Comparison of ENCODE assay signal across 21 cellular contexts in genomic region chr9:124786881-124787573, GRCh38. TPM values are rescaled to one million over a fixed set of nuclear protein-coding genes. Genes with fewer than 3 reads are reported as not detected.
DNase-seq lines count a peak whose midpoint lies in the region; ATAC-seq, FAIRE-seq and TF ChIP-seq lines count a peak whose summit lies in the region.
"Had no signal": no experiment of that assay in that cellular context is flagged by ENCODE, and none has a peak within 500 bp of the region (broad histone marks: within the 10 kb centered on the region; RNA-seq: fewer than 3 reads in every experiment).

No MANE protein-coding gene starts in this region.

- H3K27ac ChIP-seq in HEK293 (ENCODE audit: extremely low read depth, low read depth, low read length): no peak overlapping the region
- no peak overlapping the region for H3K27ac ChIP-seq in RWPE2 (ENCODE audit: poor library complexity, severe bottlenecking)
- no peak overlapping the region for H3K27ac ChIP-seq in HepG2 (ENCODE audit: extremely low read length, insufficient read depth, low read length)
- H3K27ac ChIP-seq: colonic mucosa, heart left ventricle, testis, VCaP had no signal

- POLR2A ChIA-PET in HEK293 (lab: Yijun Ruan, JAX) (interaction anchor here (1.0 kb wide), 1 partner anchor 73 kb away, joined by 3 read pairs; no protein-coding TSS in a partner anchor), HepG2 (lab: Yijun Ruan, JAX) (no interaction called here)

- H3K36me3 ChIP-seq in HEK293 (ENCODE audit: control insufficient read depth in 2 of 2, insufficient read depth in 1 of 2, low read length in 2 of 2) (no peaks in the 10 kb centered on the region), RWPE2 (ENCODE audit: low read depth) (no peaks in the 10 kb centered on the region), HepG2 (replicated peaks in 1 of 2; ENCODE audit: control insufficient read depth in 1 of 2, insufficient read depth in 2 of 2, low read length in 2 of 2) (no peaks in the 10 kb centered on the region)
- H3K36me3 ChIP-seq: colonic mucosa had no signal

- no peak for TF ChIP-seq CTCF in HEK293 (tag by site-specific recombination; IDR thresholded peaks at IDR 0.05)
- no peak for TF ChIP-seq CTCF in RWPE2 (IDR thresholded peaks at IDR 0.05; ENCODE audit: poor library complexity, severe bottlenecking)
- TF ChIP-seq CTCF in HepG2 (CRISPR knock-in tag; IDR thresholded peaks at IDR 0.05): no peak

- no peak for FAIRE-seq in HepG2 (lab: Jason Lieb, UNC)
- FAIRE-seq: endothelial cell of umbilical vein had no signal

- H3K9me3 ChIP-seq in HEK293 (ENCODE audit: control insufficient read depth, insufficient read depth, low read depth, low read length) (no peaks in the 10 kb centered on the region), RWPE2 (ENCODE audit: severe bottlenecking) (no peaks in the 10 kb centered on the region), HepG2 (ENCODE audit: low read length) (no peaks in the 10 kb centered on the region)
- H3K9me3 ChIP-seq: colonic mucosa, heart left ventricle, testis had no signal

- no peak for TF ChIP-seq RAD21 in HepG2 (CRISPR knock-in tag; IDR thresholded peaks at IDR 0.05)

- H2AFZ ChIP-seq in HepG2 (ENCODE audit: low read length): no peak overlapping the region

- peak; percentile 53 for DNase-seq in RWPE2 (ENCODE audit: low spot score)
- no peak for DNase-seq in HepG2 (ENCODE audit: low spot score)
- DNase-seq in stimulated activated CD8-positive, alpha-beta memory T cell treated with anti-CD3 and anti-CD28 coated beads, Interleukin-4, amount 100 ng/mL, for 48 hours: peak; percentile 8
- no peak for DNase-seq in NCI-H146 (lab: John Stamatoyannopoulos, UW)
- no peak for DNase-seq in NCI-H187 (lab: John Stamatoyannopoulos, UW)
- DNase-seq: activated CD4-positive, alpha-beta T cell treated with anti-CD3 and anti-CD28 coated beads, Interleukin-2, amount 50 U/mL, for 48 hours; activated T-cell treated with anti-CD3 and anti-CD28 coated beads, Interleukin-2, amount 50 U/mL, for 72 hours; CD4-positive, alpha-beta memory T cell; colonic mucosa; GF-D8; GOT3; NCI-H1092 treated with DMSO at 0.1 percent for 48 hours; testis had no signal

- in situ Hi-C loops in HepG2 (cut with HindIII; ENCODE audit: extremely low pct_ligation_motif_present, low pct_unique_long_range_greater_than_20kb): no loop called here

- H3K4me3 ChIP-seq in HEK293 (ENCODE audit: low read depth, low read length) (no peak overlapping the region), RWPE2 (ENCODE audit: severe bottlenecking) (no peak overlapping the region), HepG2 (replicated peaks in 1 of 3; ENCODE audit: insufficient read depth in 1 of 3, low read depth in 2 of 3, low read length in 3 of 3) (no peak overlapping the region)
- H3K4me3 ChIP-seq: colonic mucosa, heart left ventricle, testis had no signal

- whole genome bisulfite sequencing in HepG2 (ENCODE audit: low lambda C conversion rate): 81% methylated on average over 18 of the region's 20 CpGs

- no peak overlapping the region for H3K9ac ChIP-seq in HepG2 (ENCODE audit: insufficient read depth, low read depth, low read length)

- H3K79me2 ChIP-seq in HepG2 (ENCODE audit: insufficient read depth, low read length): no peaks in the 10 kb centered on the region

- intact Hi-C loops in HepG2 (cut with micrococcal nuclease; ENCODE audit: unreplicated experiment): no loop called here

- CTCF ChIA-PET in HEK293 (lab: Yijun Ruan, JAX): interaction anchor here (0.6 to 7.9 kb wide), 4 partner anchors 12 to 65 kb away, joined by 3 to 60 read pairs (median 19); partner anchors contain the start of genes NR6A1 and WDR38
- CTCF ChIA-PET in HepG2 (lab: Yijun Ruan, JAX; ENCODE audit: low intra/inter-chr PET ratio, low total read pairs): no interaction called here

- TF ChIP-seq POLR2A in HepG2 (IDR thresholded peaks at IDR 0.05; ENCODE audit: insufficient read depth in 1 of 2, low read depth in 2 of 2, low read length in 2 of 2): no peak

- no peak overlapping the region for H3K4me2 ChIP-seq in HepG2 (ENCODE audit: low read depth, low read length)

- H3K4me1 ChIP-seq in HEK293 (ENCODE audit: control insufficient read depth, insufficient read depth, low read length) (no peaks in the 10 kb centered on the region), RWPE2 (ENCODE audit: insufficient read depth, poor library complexity, severe bottlenecking) (peaks cover 6% of the 10 kb centered on the region), HepG2 (ENCODE audit: insufficient read depth, low read length) (peaks cover 9% of the 10 kb centered on the region)
- H3K4me1 ChIP-seq: colonic mucosa, testis had no signal

- ATAC-seq in RWPE2 (ENCODE audit: low read depth) (no peak), HepG2 (no peak), GM21717 (IDR thresholded peaks at IDR 0.05; ENCODE audit: unreplicated experiment) (no peak)
- ATAC-seq: activated T-cell treated with anti-CD3 and anti-CD28 coated beads, Interleukin-2, amount 50 U/mL, for 72 hours; heart left ventricle; Panc1; stimulated activated effector memory CD8-positive, alpha-beta T cell treated with anti-CD3 and anti-CD28 coated beads, Interleukin-12 subunit alpha, Interleukin-12 subunit beta, amount 100 ng/mL, for 72 hours had no signal

- no peaks in the 10 kb centered on the region for H3K27me3 ChIP-seq in RWPE2 (ENCODE audit: insufficient read depth, poor library complexity, severe bottlenecking)
- peaks cover 0 to 7% of the 10 kb centered on the region in 2 experiments; a peak in 1 of 5 replicates for H3K27me3 ChIP-seq in HepG2 (ENCODE audit: control insufficient read depth in 1 of 2, insufficient read depth in 2 of 2, low read length in 2 of 2)
- H3K27me3 ChIP-seq: colonic mucosa, heart left ventricle, testis had no signal

- TF ChIP-seq EP300 in HepG2 (IDR thresholded peaks at IDR 0.05; ENCODE audit: low read depth in 2 of 2, low read length in 2 of 2) (no peak), HepG2 (CRISPR knock-in tag; IDR thresholded peaks at IDR 0.05; ENCODE audit: borderline replicate concordance) (no peak)

- BruUV-seq in HepG2 (replicated peaks; lab: Mats Ljungman, UMichigan): no TSS peak

- H4K20me1 ChIP-seq in HepG2 (ENCODE audit: insufficient read depth, low read length): no peaks in the 10 kb centered on the region

TF ChIP-seq in HEK293, 187 proteins besides CTCF, POLR2A, EP300 and RAD21 (continues in another document):
- peak; percentile 49 for TF ChIP-seq SCRT2 (tag by site-specific recombination; IDR thresholded peaks at IDR 0.05)
- TF ChIP-seq ZNF776 (tag by site-specific recombination; IDR thresholded peaks at IDR 0.05; ENCODE audit: borderline replicate concordance): no peak

TF ChIP-seq in HepG2, 621 proteins besides CTCF, POLR2A, EP300 and RAD21 (continues in another document):
- TF ChIP-seq ZNF768 (CRISPR knock-in tag; IDR thresholded peaks at IDR 0.05) (peak; percentile 14; the same call in 1 of the 2 replicates), ATM (IDR thresholded peaks at IDR 0.05; ENCODE audit: borderline replicate concordance) (no peak)

RNA-seq across cellular contexts. Expression of gene OLFML2A, which starts 10.1 kb away (rescaled TPM):
- 0.02 TPM in 1 of 2 replicates, not detected in the other for total RNA-seq in HepG2 (2016; rRNA removed; fragmentation: Illumina TruSeq; extraction: Trizol)
- total RNA-seq in HepG2 (2016; cell fraction: cytosol; rRNA removed; fragmentation: Illumina TruSeq; extraction: Trizol; ENCODE audit: low read depth): under 0.01 and 0.09 TPM in 2 replicates
- total RNA-seq in HepG2 (2016; cell fraction: insoluble cytoplasmic fraction; rRNA removed; fragmentation: Illumina TruSeq; extraction: Trizol): 0.02 TPM in 1 of 2 replicates, not detected in the other
- total RNA-seq in HepG2 (2016; cell fraction: membrane; rRNA removed; fragmentation: Illumina TruSeq; extraction: Trizol): 0.03 TPM in 2 replicates
- 0.06 and 0.09 TPM in 2 replicates for total RNA-seq in HepG2 (2016; cell fraction: nucleus; rRNA removed; fragmentation: Illumina TruSeq; extraction: Trizol)
- polyA plus RNA-seq in HepG2 (2011; rRNA removed): 0.01 and 0.04 TPM in 2 replicates
- 0.03 and 0.04 TPM in 2 replicates for polyA plus RNA-seq in HepG2 (2011; cell fraction: cytosol; rRNA removed)
- 0.02 and 0.05 TPM in 2 replicates for polyA plus RNA-seq in HepG2 (2011; cell fraction: nucleus; rRNA removed)
- polyA plus RNA-seq in HepG2 (2012): 0.01 TPM in 1 of 2 replicates, not detected in the other
- not detected in 2 replicates for polyA plus RNA-seq in HepG2 (2016; cell fraction: cytosol; fragmentation: Illumina TruSeq; extraction: Trizol; ENCODE audit: low read depth)
- 0.03 TPM in 1 of 2 replicates, not detected in the other for polyA plus RNA-seq in HepG2 (2016; cell fraction: insoluble cytoplasmic fraction; fragmentation: Illumina TruSeq; extraction: Trizol; ENCODE audit: low read depth)
- polyA plus RNA-seq in HepG2 (2016; cell fraction: membrane; fragmentation: Illumina TruSeq; extraction: Trizol; ENCODE audit: low read depth): not detected in 2 replicates
- 0.07 TPM in 1 of 2 replicates, not detected in the other for polyA plus RNA-seq in HepG2 (2016; cell fraction: nucleus; fragmentation: Illumina TruSeq; extraction: Trizol; ENCODE audit: insufficient read depth, low read depth)
- polyA minus RNA-seq in HepG2 (2011; rRNA and poly(A)+ RNA removed; ENCODE audit: low replicate concordance): 0.08 and 2.8 TPM in 2 replicates
- 0.09 and 0.30 TPM in 2 replicates for polyA minus RNA-seq in HepG2 (2011; cell fraction: cytosol; rRNA and poly(A)+ RNA removed)
- polyA minus RNA-seq in HepG2 (2011; cell fraction: nucleus; rRNA and poly(A)+ RNA removed): 0.12 and 0.26 TPM in 2 replicates
- total RNA-seq: activated T-cell treated with anti-CD3 and anti-CD28 coated beads, Interleukin-2, amount 50 U/mL, for 72 hours; CD4-positive, alpha-beta memory T cell; T-helper 2 cell treated with Interferon-gamma antibody and Interleukin-4, amounts not matched to agents 100 ng/mL and 5 ng/mL, for 36 hours had no signal
- polyA plus RNA-seq: CD4-positive, alpha-beta memory T cell had no signal

RNA-seq across cellular contexts. Expression of gene NR6A1, which starts 15.9 kb away (rescaled TPM):
- 31.5 and 50.9 TPM in 2 replicates for total RNA-seq in HepG2 (2016; rRNA removed; fragmentation: Illumina TruSeq; extraction: Trizol)
- total RNA-seq in HepG2 (2016; cell fraction: cytosol; rRNA removed; fragmentation: Illumina TruSeq; extraction: Trizol; ENCODE audit: low read depth): 10.7 and 12.1 TPM in 2 replicates
- total RNA-seq in HepG2 (2016; cell fraction: insoluble cytoplasmic fraction; rRNA removed; fragmentation: Illumina TruSeq; extraction: Trizol): 28.3 and 52.2 TPM in 2 replicates
- 36.7 and 36.8 TPM in 2 replicates for total RNA-seq in HepG2 (2016; cell fraction: membrane; rRNA removed; fragmentation: Illumina TruSeq; extraction: Trizol)
- total RNA-seq in HepG2 (2016; cell fraction: nucleus; rRNA removed; fragmentation: Illumina TruSeq; extraction: Trizol): 24.3 and 28.3 TPM in 2 replicates
- polyA plus RNA-seq in HepG2 (2011; rRNA removed): 19.7 and 28.1 TPM in 2 replicates
- polyA plus RNA-seq in HepG2 (2011; cell fraction: cytosol; rRNA removed): 15.0 and 17.4 TPM in 2 replicates
- polyA plus RNA-seq in HepG2 (2011; cell fraction: nucleus; rRNA removed): 18.1 and 19.3 TPM in 2 replicates
- 12.1 and 12.8 TPM in 2 replicates for polyA plus RNA-seq in HepG2 (2012)
- 4.2 and 4.9 TPM in 2 replicates for polyA plus RNA-seq in HepG2 (2016; cell fraction: cytosol; fragmentation: Illumina TruSeq; extraction: Trizol; ENCODE audit: low read depth)
- 20.4 and 24.5 TPM in 2 replicates for polyA plus RNA-seq in HepG2 (2016; cell fraction: insoluble cytoplasmic fraction; fragmentation: Illumina TruSeq; extraction: Trizol; ENCODE audit: low read depth)
- 8.8 and 10.3 TPM in 2 replicates for polyA plus RNA-seq in HepG2 (2016; cell fraction: membrane; fragmentation: Illumina TruSeq; extraction: Trizol; ENCODE audit: low read depth)
- polyA plus RNA-seq in HepG2 (2016; cell fraction: nucleus; fragmentation: Illumina TruSeq; extraction: Trizol; ENCODE audit: insufficient read depth, low read depth): 21.9 and 25.3 TPM in 2 replicates
- polyA minus RNA-seq in HepG2 (2011; rRNA and poly(A)+ RNA removed; ENCODE audit: low replicate concordance): 13.7 and 123 TPM in 2 replicates
- polyA minus RNA-seq in HepG2 (2011; cell fraction: cytosol; rRNA and poly(A)+ RNA removed): 35.0 and 40.7 TPM in 2 replicates
- 26.1 and 27.2 TPM in 2 replicates for polyA minus RNA-seq in HepG2 (2011; cell fraction: nucleus; rRNA and poly(A)+ RNA removed)
- polyA plus RNA-seq: CD4-positive, alpha-beta memory T cell had no signal

Comparison
In these comparisons a context has a peak if more than half of its experiments do, and no peak if none do; other contexts are left out.
1. DNase-seq: peak in RWPE2 (single experiment) and stimulated activated CD8-positive, alpha-beta memory T cell treated with anti-CD3 and anti-CD28 coated beads, Interleukin-4, amount 100 ng/mL, for 48 hours (single experiment); none in HepG2 (single experiment), NCI-H146 (single experiment) and NCI-H187 (0 of 2).
2. Of the 63 proteins assayed by ChIP-seq in both HepG2 and HEK293: peak only in HepG2: ZNF629 and ZNF768; only in HEK293: none; in both: none; in neither: 61.